ENCODE assay signal across 9 cellular contexts in the genomic region with DNA sequence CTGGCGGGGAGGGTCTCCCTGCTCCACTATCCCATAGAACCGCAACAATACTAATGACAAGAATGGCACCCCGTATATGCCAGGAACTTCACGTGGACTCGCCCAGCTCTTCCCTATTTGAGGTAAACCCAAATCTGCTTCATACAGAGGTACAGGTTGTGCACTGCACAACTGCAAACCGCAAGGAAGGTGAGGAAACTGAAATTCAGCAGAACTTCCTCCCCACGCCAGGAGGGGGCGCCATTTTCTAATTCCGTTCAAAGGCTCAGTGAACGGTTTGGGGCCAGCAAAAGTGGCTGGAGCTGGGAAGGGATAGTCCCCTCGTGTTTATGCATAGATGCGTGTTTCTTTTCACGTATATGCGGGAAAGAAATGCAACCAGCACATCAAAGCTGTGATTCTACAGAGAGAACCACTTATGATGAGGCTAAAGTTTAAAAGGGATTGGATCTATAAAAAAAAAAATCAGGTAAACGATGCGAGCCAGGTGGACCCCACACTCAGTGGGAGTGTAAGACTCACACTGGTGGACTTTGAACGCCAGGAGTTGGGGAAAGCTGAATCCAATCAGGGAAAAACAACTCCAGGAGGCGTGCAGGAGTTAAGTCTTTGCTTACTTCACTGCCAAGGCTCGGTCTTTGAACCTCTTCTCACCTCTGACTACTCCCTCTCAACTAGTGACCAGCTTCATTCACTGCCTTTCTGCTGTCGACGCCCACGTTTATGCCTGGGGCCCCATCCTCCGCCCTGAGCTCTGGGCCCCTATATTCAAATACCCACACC. TPM values are rescaled to one million over a fixed set of nuclear protein-coding genes. Genes with fewer than 3 reads are reported as not detected.
DNase-seq lines count a peak whose midpoint lies in the region; ATAC-seq and TF ChIP-seq lines count a peak whose summit lies in the region.
"Had no signal": no experiment of that assay in that cellular context is flagged by ENCODE, and none has a peak within 500 bp of the region (broad histone marks: within the 10 kb centered on the region; RNA-seq: fewer than 3 reads in every experiment).

No MANE protein-coding gene starts in this region.

- H3K9me3 Mint-ChIP-seq in activated CD8-positive, alpha-beta T cell treated with anti-CD3 and anti-CD28 coated beads, Interleukin-2, amount 10 ng/mL, durations not matched to agents 7 days and 5 days (ENCODE audit: insufficient read depth): no peaks in the 10 kb centered on the region

- peak; percentile 31 for ATAC-seq in activated CD8-positive, alpha-beta T cell treated with anti-CD3 and anti-CD28 coated beads, Interleukin-2, amount 10 ng/mL, durations not matched to agents 7 days and 5 days
- ATAC-seq in HG03039 (IDR thresholded peaks at IDR 0.05; ENCODE audit: unreplicated experiment): no peak
- ATAC-seq: T-helper 17 cell had no signal

- no peaks in the 10 kb centered on the region for H4K20me1 ChIP-seq in Loucy (ENCODE audit: insufficient read depth, low read length, poor library complexity, severe bottlenecking)

- no peaks in the 10 kb centered on the region for H3K9me3 ChIP-seq in Loucy (ENCODE audit: insufficient read depth, low read depth, low read length)

- H3K4me3 ChIP-seq in Loucy (ENCODE audit: low read length, poor library complexity, severe bottlenecking) (no peak overlapping the region), fibroblast of the aortic adventitia (ENCODE audit: low read depth, low read length) (no peak overlapping the region)

- no peaks in the 10 kb centered on the region for H3F3A ChIP-seq in Loucy (ENCODE audit: low read depth)

- no peaks in the 10 kb centered on the region for H3K36me3 Mint-ChIP-seq in activated CD8-positive, alpha-beta T cell treated with anti-CD3 and anti-CD28 coated beads, Interleukin-2, amount 10 ng/mL, durations not matched to agents 7 days and 5 days (ENCODE audit: low read depth)

- DNase-seq in DMS153 (lab: John Stamatoyannopoulos, UW) (peak; percentile 17), DMS153 treated with DMSO at 0.1 percent for 48 hours (lab: John Stamatoyannopoulos, UW; ENCODE audit: unreplicated experiment) (no peak), fibroblast of the aortic adventitia (ENCODE audit: low read depth) (peak; percentile 44), SK-N-DZ (ENCODE audit: low spot score) (no peak)
- DNase-seq in activated CD8-positive, alpha-beta T cell treated with anti-CD3 and anti-CD28 coated beads, Interleukin-2, amount 10 ng/mL, durations not matched to agents 7 days and 5 days: peak; percentile 62
- peak; percentile 28 for DNase-seq in stimulated activated CD4-positive, alpha-beta T cell treated with anti-CD3 and anti-CD28 coated beads, Interleukin-12 subunit alpha, Interleukin-12 subunit beta, amount 100 ng/mL, for 4 hours

- no peaks in the 10 kb centered on the region for H3K79me2 ChIP-seq in Loucy (ENCODE audit: insufficient read depth, low read length)

- H3K36me3 ChIP-seq in Loucy (ENCODE audit: insufficient read depth, low read length): no peaks in the 10 kb centered on the region

- no peak overlapping the region for H3K4me2 ChIP-seq in Loucy (ENCODE audit: low read depth, low read length, poor library complexity, severe bottlenecking)

- no peak overlapping the region for H3K4me3 Mint-ChIP-seq in activated CD8-positive, alpha-beta T cell treated with anti-CD3 and anti-CD28 coated beads, Interleukin-2, amount 10 ng/mL, durations not matched to agents 7 days and 5 days
- H3K4me3 Mint-ChIP-seq: T-helper 17 cell had no signal

- H3K4me1 ChIP-seq in Loucy (ENCODE audit: insufficient read depth, low read length, poor library complexity, severe bottlenecking): no peaks in the 10 kb centered on the region

- H3K9ac ChIP-seq in Loucy (ENCODE audit: low read depth, low read length, poor library complexity, severe bottlenecking): no peak overlapping the region

- no peaks in the 10 kb centered on the region for H3K27me3 ChIP-seq in Loucy (ENCODE audit: insufficient read depth, low read length, poor library complexity, severe bottlenecking)

- POLR2A ChIA-PET in activated CD8-positive, alpha-beta T cell treated with anti-CD3 and anti-CD28 coated beads, Interleukin-2, amount 10 ng/mL, durations not matched to agents 7 days and 5 days (lab: Charles Lee): no interaction called here

- H3K4me1 Mint-ChIP-seq in activated CD8-positive, alpha-beta T cell treated with anti-CD3 and anti-CD28 coated beads, Interleukin-2, amount 10 ng/mL, durations not matched to agents 7 days and 5 days (ENCODE audit: low read depth): no peaks in the 10 kb centered on the region

- CTCF ChIA-PET in activated CD8-positive, alpha-beta T cell treated with anti-CD3 and anti-CD28 coated beads, Interleukin-2, amount 10 ng/mL, durations not matched to agents 7 days and 5 days (lab: Charles Lee): interaction anchor here (0.9 to 2.1 kb wide), 3 partner anchors 10 to 252 kb away, joined by 3 to 9 read pairs (median 4); no protein-coding TSS in a partner anchor

- H3K27ac Mint-ChIP-seq in activated CD8-positive, alpha-beta T cell treated with anti-CD3 and anti-CD28 coated beads, Interleukin-2, amount 10 ng/mL, durations not matched to agents 7 days and 5 days: no peak overlapping the region
- H3K27ac Mint-ChIP-seq: T-helper 17 cell had no signal

- TF ChIP-seq CTCF in Loucy (conservative IDR thresholded peaks at IDR 0.05; ENCODE audit: low read length) (peak; percentile 81), fibroblast of the aortic adventitia (IDR thresholded peaks at IDR 0.05; ENCODE audit: insufficient read depth, low read length) (peak; percentile 82)

- H3K9me2 ChIP-seq in Loucy (replicated peaks; ENCODE audit: low read depth, low read length): no peaks in the 10 kb centered on the region

- no peak overlapping the region for H2AFZ ChIP-seq in Loucy (ENCODE audit: low read length)

- peaks cover 30% of the 10 kb centered on the region for H3K27me3 Mint-ChIP-seq in activated CD8-positive, alpha-beta T cell treated with anti-CD3 and anti-CD28 coated beads, Interleukin-2, amount 10 ng/mL, durations not matched to agents 7 days and 5 days (ENCODE audit: low read depth)

RNA-seq across cellular contexts. Expression of a gene that starts 20.3 kb away (rescaled TPM):
- not detected for total RNA-seq in activated CD8-positive, alpha-beta T cell treated with anti-CD3 and anti-CD28 coated beads, Interleukin-2, amount 10 ng/mL, durations not matched to agents 7 days and 5 days
- not detected in 2 replicates for total RNA-seq in fibroblast of the aortic adventitia (ENCODE audit: low replicate concordance)
- 1.4 and 2.1 TPM in 2 replicates for polyA plus RNA-seq in SK-N-DZ (2014; cell fraction: cytosol; rRNA removed)
- polyA plus RNA-seq in SK-N-DZ (2014; cell fraction: nucleus; rRNA removed): 1.1 TPM in 1 of 2 replicates, not detected in the other
- total RNA-seq: T-helper 17 cell had no signal

RNA-seq across cellular contexts. Expression of a gene that starts 29.8 kb away (rescaled TPM):
- not detected for total RNA-seq in activated CD8-positive, alpha-beta T cell treated with anti-CD3 and anti-CD28 coated beads, Interleukin-2, amount 10 ng/mL, durations not matched to agents 7 days and 5 days
- total RNA-seq in fibroblast of the aortic adventitia (ENCODE audit: low replicate concordance): 0.09 TPM in 1 of 2 replicates, not detected in the other
- polyA plus RNA-seq in SK-N-DZ (2014; cell fraction: cytosol; rRNA removed): 0.33 and 0.64 TPM in 2 replicates
- 0.43 and 0.59 TPM in 2 replicates for polyA plus RNA-seq in SK-N-DZ (2014; cell fraction: nucleus; rRNA removed)
- total RNA-seq: T-helper 17 cell had no signal

RNA-seq across cellular contexts. Expression of a gene that starts 50.1 kb away (rescaled TPM):
- not detected for total RNA-seq in activated CD8-positive, alpha-beta T cell treated with anti-CD3 and anti-CD28 coated beads, Interleukin-2, amount 10 ng/mL, durations not matched to agents 7 days and 5 days
- total RNA-seq in fibroblast of the aortic adventitia (ENCODE audit: low replicate concordance): 2.6 and 4.2 TPM in 2 replicates
- 0.54 and 2.1 TPM in 2 replicates for polyA plus RNA-seq in SK-N-DZ (2014; cell fraction: cytosol; rRNA removed)
- polyA plus RNA-seq in SK-N-DZ (2014; cell fraction: nucleus; rRNA removed): 1.2 and 5.0 TPM in 2 replicates
- total RNA-seq: T-helper 17 cell had no signal

RNA-seq across cellular contexts. Expression of a gene that starts 53.7 kb away (rescaled TPM):
- 1 to 10 TPM; 1.4 to 2.3 TPM for total RNA-seq in activated CD8-positive, alpha-beta T cell treated with anti-CD3 and anti-CD28 coated beads, Interleukin-2, amount 10 ng/mL, durations not matched to agents 7 days and 5 days
- 21.8 and 71.8 TPM in 2 replicates for total RNA-seq in fibroblast of the aortic adventitia (ENCODE audit: low replicate concordance)
- 15.4 and 21.5 TPM in 2 replicates for polyA plus RNA-seq in SK-N-DZ (2014; cell fraction: cytosol; rRNA removed)
- polyA plus RNA-seq in SK-N-DZ (2014; cell fraction: nucleus; rRNA removed): 30.9 and 44.3 TPM in 2 replicates

Comparison
In these comparisons a context has a peak if more than half of its experiments do, and no peak if none do; other contexts are left out.
1. DNase-seq: peak in DMS153 (single experiment), activated CD8-positive, alpha-beta T cell treated with anti-CD3 and anti-CD28 coated beads, Interleukin-2, amount 10 ng/mL, durations not matched to agents 7 days and 5 days (single experiment), fibroblast of the aortic adventitia (single experiment) and stimulated activated CD4-positive, alpha-beta T cell treated with anti-CD3 and anti-CD28 coated beads, Interleukin-12 subunit alpha, Interleukin-12 subunit beta, amount 100 ng/mL, for 4 hours (single experiment); none in DMS153 treated with DMSO at 0.1 percent for 48 hours (single experiment) and SK-N-DZ (single experiment).